Comparison of ENCODE assay signal across 1 cellular context in genomic region chr6:32288426-32288825, GRCh38.
TF ChIP-seq lines count a peak whose summit lies in the region.

No MANE protein-coding gene starts in this region.

TF ChIP-seq in K562, 482 proteins besides CTCF, POLR2A, EP300 and RAD21 (continued from another document and continues in another):
- TF ChIP-seq ZBTB40 (IDR thresholded peaks at IDR 0.05) (peak; percentile 80), ZBTB40 (CRISPR knock-in tag; IDR thresholded peaks at IDR 0.05) (no peak), RCOR1 (IDR thresholded peaks at IDR 0.05; ENCODE audit: borderline replicate concordance in 1 of 2, low read depth in 2 of 2, low read length in 2 of 2) (peak in 1 of 2 experiments; percentile 74; a peak in 1 of 4 replicates), MCM2 (IDR thresholded peaks at IDR 0.05; ENCODE audit: low read depth) (no peak), CREB1 (IDR thresholded peaks at IDR 0.05) (no peak), CREB1 (CRISPR knock-in tag; IDR thresholded peaks at IDR 0.05) (no peak), MLLT1 (IDR thresholded peaks at IDR 0.05) (peak in 1 of 2 experiments; percentile 77; a peak in 2 of 4 replicates), ATF7 (IDR thresholded peaks at IDR 0.05) (peak; percentile 21; the same call in 1 of the 2 replicates), NFIC (IDR thresholded peaks at IDR 0.05) (peak; percentile 93), CBFA2T2 (conservative IDR thresholded peaks at IDR 0.05) (peak; percentile 79), ZFP30 (CRISPR knock-in tag; IDR thresholded peaks at IDR 0.05; ENCODE audit: borderline replicate concordance) (no peak), BCL6 (CRISPR knock-in tag; IDR thresholded peaks at IDR 0.05) (no peak), BMI1 (IDR thresholded peaks at IDR 0.05; ENCODE audit: low read length) (no peak), GATA2 (CRISPR knock-in tag; IDR thresholded peaks at IDR 0.05) (peak; percentile 27; the same call in 1 of the 2 replicates), TRIM24 (IDR thresholded peaks at IDR 0.05) (peak; percentile 33 to 50; a peak in 3 of 4 replicates), ESRRA (IDR thresholded peaks at IDR 0.05; ENCODE audit: borderline replicate concordance, low read depth) (peak; percentile 83; the same call in 1 of the 2 replicates), YBX1 (IDR thresholded peaks at IDR 0.05) (no peak), ZKSCAN8 (CRISPR knock-in tag; IDR thresholded peaks at IDR 0.05) (no peak), NR3C1 (CRISPR knock-in tag; IDR thresholded peaks at IDR 0.05) (no peak), TEAD4 (IDR thresholded peaks at IDR 0.05; ENCODE audit: low read length) (peak; percentile 97), TEAD4 (CRISPR knock-in tag; IDR thresholded peaks at IDR 0.05; ENCODE audit: borderline replicate concordance) (no peak), CEBPG (CRISPR knock-in tag; IDR thresholded peaks at IDR 0.05) (no peak), CEBPG (tag; conservative IDR thresholded peaks at IDR 0.05 in 1 of 2, IDR thresholded peaks at IDR 0.05 in 1 of 2) (no peak), BCOR (IDR thresholded peaks at IDR 0.05) (peak; percentile 14; the same call in 1 of the 2 replicates), MAFG (tag; conservative IDR thresholded peaks at IDR 0.05) (no peak), SOX6 (IDR thresholded peaks at IDR 0.05) (peak; percentile 84), BACH1 (tag; IDR thresholded peaks at IDR 0.05) (no peak), JUND (IDR thresholded peaks at IDR 0.05; ENCODE audit: borderline replicate concordance, low read depth, low read length) (0 out of 2 replicates have a peak, but pooled peaks have one; percentile 17), JUND (tag; IDR thresholded peaks at IDR 0.05; ENCODE audit: borderline replicate concordance, low read depth, low read length) (no peak; the same call in 2 of the 3 replicates), FOXM1 (IDR thresholded peaks at IDR 0.05; ENCODE audit: low read depth) (peak; percentile 86), FOXM1 (CRISPR knock-in tag; IDR thresholded peaks at IDR 0.05; ENCODE audit: low read depth) (no peak), TCFL5 (CRISPR knock-in tag; conservative IDR thresholded peaks at IDR 0.05) (no peak), MTA2 (IDR thresholded peaks at IDR 0.05; ENCODE audit: low read depth) (peak; percentile 88), POLR2AphosphoS5 (IDR thresholded peaks at IDR 0.05; ENCODE audit: control insufficient read depth, insufficient read depth, low read depth, low read length) (peak; percentile 64), TAL1 (IDR thresholded peaks at IDR 0.05) (peak; percentile 94), TARDBP (IDR thresholded peaks at IDR 0.05) (no peak), HES1 (IDR thresholded peaks at IDR 0.05; ENCODE audit: low read depth) (peak; percentile 52), CREM (IDR thresholded peaks at IDR 0.05; ENCODE audit: low read depth) (0 out of 2 replicates have a peak, but pooled peaks have one; percentile 30), E2F4 (CRISPR knock-in tag; IDR thresholded peaks at IDR 0.05; ENCODE audit: low read depth) (no peak), ZNF143 (CRISPR knock-in tag; IDR thresholded peaks at IDR 0.05) (no peak), ARNT (IDR thresholded peaks at IDR 0.05) (peak in 1 of 2 experiments; percentile 35; a peak in 1 of 4 replicates), CCAR2 (IDR thresholded peaks at IDR 0.05; ENCODE audit: low read depth, low read length) (no peak), ZNF23 (CRISPR knock-in tag; IDR thresholded peaks at IDR 0.05) (no peak), ZNF311 (CRISPR knock-in tag; IDR thresholded peaks at IDR 0.05) (no peak), SMARCA4 (IDR thresholded peaks at IDR 0.05) (peak; percentile 94), HCFC1 (IDR thresholded peaks at IDR 0.05; ENCODE audit: low read depth, low read length) (no peak), ZNF696 (CRISPR knock-in tag; conservative IDR thresholded peaks at IDR 0.05) (no peak)
- TF ChIP-seq, protein P1, sequence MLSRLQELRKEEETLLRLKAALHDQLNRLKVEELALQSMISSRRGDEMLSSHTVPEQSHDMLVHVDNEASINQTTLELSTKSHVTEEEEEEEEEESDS (CRISPR knock-in tag; IDR thresholded peaks at IDR 0.05): no peak
- TF ChIP-seq, protein P2, sequence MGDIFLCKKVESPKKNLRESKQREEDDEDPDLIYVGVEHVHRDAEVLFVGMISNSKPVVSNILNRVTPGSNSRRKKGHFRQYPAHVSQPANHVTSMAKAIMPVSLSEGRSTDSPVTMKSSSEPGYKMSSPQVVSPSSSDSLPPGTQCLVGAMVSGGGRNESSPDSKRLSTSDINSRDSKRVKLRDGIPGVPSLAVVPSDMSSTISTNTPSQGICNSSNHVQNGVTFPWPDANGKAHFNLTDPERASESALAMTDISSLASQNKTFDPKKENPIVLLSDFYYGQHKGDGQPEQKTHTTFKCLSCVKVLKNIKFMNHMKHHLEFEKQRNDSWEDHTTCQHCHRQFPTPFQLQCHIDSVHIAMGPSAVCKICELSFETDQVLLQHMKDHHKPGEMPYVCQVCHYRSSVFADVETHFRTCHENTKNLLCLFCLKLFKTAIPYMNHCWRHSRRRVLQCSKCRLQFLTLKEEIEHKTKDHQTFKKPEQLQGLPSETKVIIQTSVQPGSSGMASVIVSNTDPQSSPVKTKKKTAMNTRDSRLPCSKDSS (IDR thresholded peaks at IDR 0.05; ENCODE audit: low read depth, partially characterized antibody): no peak
- TF ChIP-seq, protein P3, sequence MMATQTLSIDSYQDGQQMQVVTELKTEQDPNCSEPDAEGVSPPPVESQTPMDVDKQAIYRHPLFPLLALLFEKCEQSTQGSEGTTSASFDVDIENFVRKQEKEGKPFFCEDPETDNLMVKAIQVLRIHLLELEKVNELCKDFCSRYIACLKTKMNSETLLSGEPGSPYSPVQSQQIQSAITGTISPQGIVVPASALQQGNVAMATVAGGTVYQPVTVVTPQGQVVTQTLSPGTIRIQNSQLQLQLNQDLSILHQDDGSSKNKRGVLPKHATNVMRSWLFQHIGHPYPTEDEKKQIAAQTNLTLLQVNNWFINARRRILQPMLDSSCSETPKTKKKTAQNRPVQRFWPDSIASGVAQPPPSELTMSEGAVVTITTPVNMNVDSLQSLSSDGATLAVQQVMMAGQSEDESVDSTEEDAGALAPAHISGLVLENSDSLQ (IDR thresholded peaks at IDR 0.05): 0 out of 2 replicates have a peak, but pooled peaks have one; percentile 8
- TF ChIP-seq, protein P4, sequence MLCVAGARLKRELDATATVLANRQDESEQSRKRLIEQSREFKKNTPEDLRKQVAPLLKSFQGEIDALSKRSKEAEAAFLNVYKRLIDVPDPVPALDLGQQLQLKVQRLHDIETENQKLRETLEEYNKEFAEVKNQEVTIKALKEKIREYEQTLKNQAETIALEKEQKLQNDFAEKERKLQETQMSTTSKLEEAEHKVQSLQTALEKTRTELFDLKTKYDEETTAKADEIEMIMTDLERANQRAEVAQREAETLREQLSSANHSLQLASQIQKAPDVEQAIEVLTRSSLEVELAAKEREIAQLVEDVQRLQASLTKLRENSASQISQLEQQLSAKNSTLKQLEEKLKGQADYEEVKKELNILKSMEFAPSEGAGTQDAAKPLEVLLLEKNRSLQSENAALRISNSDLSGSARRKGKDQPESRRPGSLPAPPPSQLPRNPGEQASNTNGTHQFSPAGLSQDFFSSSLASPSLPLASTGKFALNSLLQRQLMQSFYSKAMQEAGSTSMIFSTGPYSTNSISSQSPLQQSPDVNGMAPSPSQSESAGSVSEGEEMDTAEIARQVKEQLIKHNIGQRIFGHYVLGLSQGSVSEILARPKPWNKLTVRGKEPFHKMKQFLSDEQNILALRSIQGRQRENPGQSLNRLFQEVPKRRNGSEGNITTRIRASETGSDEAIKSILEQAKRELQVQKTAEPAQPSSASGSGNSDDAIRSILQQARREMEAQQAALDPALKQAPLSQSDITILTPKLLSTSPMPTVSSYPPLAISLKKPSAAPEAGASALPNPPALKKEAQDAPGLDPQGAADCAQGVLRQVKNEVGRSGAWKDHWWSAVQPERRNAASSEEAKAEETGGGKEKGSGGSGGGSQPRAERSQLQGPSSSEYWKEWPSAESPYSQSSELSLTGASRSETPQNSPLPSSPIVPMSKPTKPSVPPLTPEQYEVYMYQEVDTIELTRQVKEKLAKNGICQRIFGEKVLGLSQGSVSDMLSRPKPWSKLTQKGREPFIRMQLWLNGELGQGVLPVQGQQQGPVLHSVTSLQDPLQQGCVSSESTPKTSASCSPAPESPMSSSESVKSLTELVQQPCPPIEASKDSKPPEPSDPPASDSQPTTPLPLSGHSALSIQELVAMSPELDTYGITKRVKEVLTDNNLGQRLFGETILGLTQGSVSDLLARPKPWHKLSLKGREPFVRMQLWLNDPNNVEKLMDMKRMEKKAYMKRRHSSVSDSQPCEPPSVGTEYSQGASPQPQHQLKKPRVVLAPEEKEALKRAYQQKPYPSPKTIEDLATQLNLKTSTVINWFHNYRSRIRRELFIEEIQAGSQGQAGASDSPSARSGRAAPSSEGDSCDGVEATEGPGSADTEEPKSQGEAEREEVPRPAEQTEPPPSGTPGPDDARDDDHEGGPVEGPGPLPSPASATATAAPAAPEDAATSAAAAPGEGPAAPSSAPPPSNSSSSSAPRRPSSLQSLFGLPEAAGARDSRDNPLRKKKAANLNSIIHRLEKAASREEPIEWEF (CRISPR knock-in tag; IDR thresholded peaks at IDR 0.05): no peak
